In genomic region chr11:44361883-44362282, GRCh38 we compare ENCODE assay signal across 23 cellular contexts. TPM values are rescaled to one million over a fixed set of nuclear protein-coding genes. Genes with fewer than 3 reads are reported as not detected.
DNase-seq lines count a peak whose midpoint lies in the region; ATAC-seq, FAIRE-seq and TF ChIP-seq lines count a peak whose summit lies in the region.
"Had no signal": no experiment of that assay in that cellular context is flagged by ENCODE, and none has a peak within 500 bp of the region (broad histone marks: within the 10 kb centered on the region; RNA-seq: fewer than 3 reads in every experiment).

No MANE protein-coding gene starts in this region.

- H3K4me2 ChIP-seq in GM23338 (no peak overlapping the region), H1 (ENCODE audit: insufficient read depth in 1 of 2, low read depth in 2 of 2, low read length in 2 of 2) (no peak overlapping the region), neuronal stem cell (ENCODE audit: insufficient read depth, low read length, poor library complexity, severe bottlenecking) (no peak overlapping the region)

- TF ChIP-seq RAD21 in H1 (IDR thresholded peaks at IDR 0.05 in 1 of 2, conservative IDR thresholded peaks at IDR 0.05 in 1 of 2; ENCODE audit: low read depth in 2 of 2, low read length in 2 of 2): no peak

- no peaks in the 10 kb centered on the region for H3K36me3 ChIP-seq in A673 (ENCODE audit: insufficient read depth, low read length, poor library complexity, severe bottlenecking)
- H3K36me3 ChIP-seq in GM23338 (ENCODE audit: insufficient read depth): no peaks in the 10 kb centered on the region
- H3K36me3 ChIP-seq in H1 (ENCODE audit: control insufficient read depth in 2 of 4, insufficient read depth in 4 of 4, low read length in 3 of 4): no peaks in the 10 kb centered on the region
- H3K36me3 ChIP-seq in neuronal stem cell (replicated peaks in 1 of 2; ENCODE audit: control insufficient read depth in 2 of 2, insufficient read depth in 2 of 2, low read length in 2 of 2): no peaks in the 10 kb centered on the region
- H3K36me3 ChIP-seq: SJCRH30 had no signal

- no peak for TF ChIP-seq EP300 in H1 (IDR thresholded peaks at IDR 0.05; ENCODE audit: borderline replicate concordance in 1 of 2, low read depth in 2 of 2, low read length in 2 of 2)

- no peaks in the 10 kb centered on the region for H3K36me3 Mint-ChIP-seq in GM23338 (ENCODE audit: low read depth)
- H3K36me3 Mint-ChIP-seq: CD4-positive, CD25-positive, alpha-beta regulatory T cell had no signal

- H3K4ac ChIP-seq in H1 (replicated peaks; ENCODE audit: insufficient read length, low read depth, low read length) (no peak overlapping the region), neuronal stem cell (ENCODE audit: low read length) (no peak overlapping the region)

- no peak overlapping the region for H4K91ac ChIP-seq in H1 (replicated peaks; ENCODE audit: insufficient read length, low read length)
- no peak overlapping the region for H4K91ac ChIP-seq in neuronal stem cell (ENCODE audit: low read depth, low read length, poor library complexity)

- peak overlapping the region; percentile 74; the same call in 1 of the 2 replicates for H4K8ac ChIP-seq in H1 (ENCODE audit: extremely low read depth, insufficient read depth, low read length)
- no peak overlapping the region for H4K8ac ChIP-seq in neuronal stem cell (ENCODE audit: low read depth, low read length)

- H3K9ac ChIP-seq in H1 (replicated peaks in 1 of 4; ENCODE audit: extremely low read depth in 1 of 4, low read depth in 3 of 4, low read length in 3 of 4) (no peak overlapping the region), neuronal stem cell (ENCODE audit: low read depth, low read length, poor library complexity) (no peak overlapping the region)

- H2BK5ac ChIP-seq in H1 (ENCODE audit: low read depth, low read length): no peak overlapping the region
- H2BK5ac ChIP-seq in neuronal stem cell (ENCODE audit: low read length): no peak overlapping the region

- DNase-seq in A673 (ENCODE audit: low spot score): peak; percentile 35
- DNase-seq in GM23338 (ENCODE audit: low spot score): no peak
- no peak for DNase-seq in H1 (ENCODE audit: low read depth in 1 of 2, low spot score in 2 of 2)
- DNase-seq in neuronal stem cell (ENCODE audit: low spot score): no peak
- DNase-seq in GM12892 (ENCODE audit: insufficient read length): no peak
- no peak for DNase-seq in NCI-H345 treated with DMSO at 0.1 percent for 48 hours (lab: John Stamatoyannopoulos, UW; ENCODE audit: unreplicated experiment)
- DNase-seq in activated CD4-positive, alpha-beta T cell treated with anti-CD3 and anti-CD28 coated beads, Interleukin-2, amount 50 U/mL, for 4 hours: no peak
- no peak for DNase-seq in activated naive CD4-positive, alpha-beta T cell treated with Interleukin-2 at 50 U/mL for 16 hours
- DNase-seq: 8988T; AML-193; Calu3; CD4-positive, CD25-positive, alpha-beta regulatory T cell; GDM1; MV-4-11; NCI-H1436; NCI-H2227 treated with DMSO at 0.1 percent for 48 hours; NCI-H526; SJCRH30; SW 1271 had no signal

- no peaks in the 10 kb centered on the region for H3K9me3 ChIP-seq in A673 (ENCODE audit: low read depth, low read length, poor library complexity, severe bottlenecking)
- no peaks in the 10 kb centered on the region for H3K9me3 ChIP-seq in H1 (ENCODE audit: insufficient read depth in 2 of 2, low read depth in 1 of 2, low read length in 1 of 2)
- H3K9me3 ChIP-seq in neuronal stem cell (replicated peaks in 1 of 2; ENCODE audit: control insufficient read depth in 2 of 2, insufficient read depth in 1 of 2, low read depth in 1 of 2, low read length in 2 of 2): no peaks in the 10 kb centered on the region

- TF ChIP-seq CTCF in A673 (conservative IDR thresholded peaks at IDR 0.05; ENCODE audit: low read depth, low read length): no peak
- no peak for TF ChIP-seq CTCF in GM23338 (conservative IDR thresholded peaks at IDR 0.05; ENCODE audit: low read depth in 2 of 2)
- TF ChIP-seq CTCF in H1 (IDR thresholded peaks at IDR 0.05; ENCODE audit: control extremely low read depth in 1 of 3, insufficient read depth in 1 of 3, low read depth in 1 of 3, low read length in 3 of 3): no peak

- POLR2A ChIA-PET in A673 (lab: Charles Lee; ENCODE audit: low non-redundant PET) (interaction anchor here (0.6 to 0.7 kb wide), 3 partner anchors 16 to 1330 kb away, joined by 4 to 20 read pairs (median 14); no protein-coding TSS in a partner anchor), H1 (lab: Charles Lee; ENCODE audit: partially characterized antibody) (no interaction called here)

- peaks cover 17% of the 10 kb centered on the region for H3K4me1 Mint-ChIP-seq in GM23338
- H3K4me1 Mint-ChIP-seq: CD4-positive, CD25-positive, alpha-beta regulatory T cell had no signal

- FAIRE-seq in H1 (lab: Jason Lieb, UNC) (no peak), GM12892 (lab: Jason Lieb, UNC) (no peak)
- FAIRE-seq: H54 had no signal

- H2AK5ac ChIP-seq in H1 (ENCODE audit: low read depth, low read length) (no peak overlapping the region), neuronal stem cell (ENCODE audit: low read depth, low read length) (peak overlapping the region; percentile 40)

- H2AFZ ChIP-seq in GM23338 (no peak overlapping the region; the same call in 1 of the 2 replicates), H1 (ENCODE audit: low read length) (no peak overlapping the region), neuronal stem cell (ENCODE audit: low read length) (no peak overlapping the region)

- peak; percentile 40 for ATAC-seq in GM23338

- no peak overlapping the region for H2BK15ac ChIP-seq in H1 (ENCODE audit: low read length)
- H2BK15ac ChIP-seq in neuronal stem cell (ENCODE audit: low read length): no peak overlapping the region

- no peaks in the 10 kb centered on the region for H3F3A ChIP-seq in GM23338 (replicated peaks; ENCODE audit: low read depth)

- no peaks in the 10 kb centered on the region for H3K23me2 ChIP-seq in H1 (ENCODE audit: low read depth, low read length)

- intact Hi-C loops in A673 (cut with micrococcal nuclease; ENCODE audit: unreplicated experiment): no loop called here

- no peak overlapping the region for H3K23ac ChIP-seq in H1 (ENCODE audit: insufficient read length)
- H3K23ac ChIP-seq in neuronal stem cell (ENCODE audit: low read depth, low read length, poor library complexity): no peak overlapping the region

- H3K18ac ChIP-seq in H1 (ENCODE audit: extremely low read depth, low read length) (no peak overlapping the region; the same call in 1 of the 2 replicates), neuronal stem cell (ENCODE audit: low read length) (peak overlapping the region; percentile 53)

- no peaks in the 10 kb centered on the region for H3K9me3 Mint-ChIP-seq in GM23338

- no peak overlapping the region for H3K4me3 Mint-ChIP-seq in GM23338
- H3K4me3 Mint-ChIP-seq: CD4-positive, CD25-positive, alpha-beta regulatory T cell had no signal

- H3K79me2 ChIP-seq in GM23338 (replicated peaks; ENCODE audit: insufficient read depth): no peaks in the 10 kb centered on the region
- no peaks in the 10 kb centered on the region for H3K79me2 ChIP-seq in H1 (ENCODE audit: control insufficient read depth in 1 of 2, insufficient read depth in 2 of 2, low read length in 2 of 2)

- no peak overlapping the region for H3K4me3 ChIP-seq in A673 (ENCODE audit: low read depth, low read length, poor library complexity, severe bottlenecking)
- no peak overlapping the region for H3K4me3 ChIP-seq in GM23338
- no peak overlapping the region for H3K4me3 ChIP-seq in H1 (ENCODE audit: extremely low read depth in 1 of 4, insufficient read depth in 2 of 4, low read depth in 3 of 4, low read length in 4 of 4)
- H3K4me3 ChIP-seq in neuronal stem cell (ENCODE audit: low read length in 2 of 2): no peak overlapping the region
- H3K4me3 ChIP-seq: SJCRH30 had no signal

- no peaks in the 10 kb centered on the region for H3K4me1 ChIP-seq in A673 (ENCODE audit: insufficient read depth, low read length, poor library complexity, severe bottlenecking)
- H3K4me1 ChIP-seq in GM23338 (ENCODE audit: insufficient read depth): peaks cover 8% of the 10 kb centered on the region; the same call in 1 of the 2 replicates
- H3K4me1 ChIP-seq in H1 (replicated peaks in 1 of 4; ENCODE audit: control insufficient read depth in 3 of 4, insufficient read depth in 4 of 4, low read length in 3 of 4): peaks cover 0 to 4% (median 3%) of the 10 kb centered on the region in 4 experiments; a peak in 4 of 7 replicates
- H3K4me1 ChIP-seq in neuronal stem cell (ENCODE audit: control insufficient read depth in 2 of 2, insufficient read depth in 1 of 2, low read depth in 1 of 2, low read length in 2 of 2): peaks cover 0 to 7% of the 10 kb centered on the region in 2 donors
- H3K4me1 ChIP-seq: SJCRH30 had no signal

- BruUV-seq in A673 (replicated peaks; lab: Mats Ljungman, UMichigan): no TSS peak

- 80% methylated on average over 15 of the region's 15 CpGs; no CpG with 5 or more reads in 1 of the 2 experiments for WGBS in H1 (ENCODE audit: extremely low coverage in 1 of 2, insufficient coverage in 1 of 2, insufficient read length in 1 of 2, insufficient replicate concordance in 2 of 2, low coverage in 1 of 2, low lambda C conversion rate in 2 of 2, missing lambda C conversion rate in 1 of 2), 2 experiments
- no CpG with 5 or more reads among the region's 15 CpGs for WGBS in neuronal stem cell (ENCODE audit: extremely low coverage in 2 of 2, insufficient read length in 2 of 2, insufficient replicate concordance in 1 of 2), 2 donors

- no peak overlapping the region for H2BK120ac ChIP-seq in H1 (replicated peaks; ENCODE audit: low read depth, low read length)
- H2BK120ac ChIP-seq in neuronal stem cell (ENCODE audit: low read depth, low read length): no peak overlapping the region

- no peak overlapping the region for H3K56ac ChIP-seq in H1 (replicated peaks; ENCODE audit: insufficient read length, low read depth, low read length)

- H3K27ac ChIP-seq in A673 (ENCODE audit: low read depth, low read length, poor library complexity, severe bottlenecking) (no peak overlapping the region), GM23338 (ENCODE audit: low read depth) (no peak overlapping the region), H1 (ENCODE audit: low read depth, low read length) (no peak overlapping the region), neuronal stem cell (replicated peaks; ENCODE audit: low read length) (no peak overlapping the region)
- H3K27ac ChIP-seq: RWPE1, SJCRH30 had no signal

- no peaks in the 10 kb centered on the region for H3K9me2 ChIP-seq in GM23338 (ENCODE audit: insufficient read depth)

- H2BK12ac ChIP-seq in H1 (ENCODE audit: low read depth, low read length): no peak overlapping the region
- H2BK12ac ChIP-seq in neuronal stem cell (ENCODE audit: low read length): no peak overlapping the region

- no peak overlapping the region for H2BK20ac ChIP-seq in H1 (ENCODE audit: low read length)

- CTCF ChIA-PET in A673 (lab: Charles Lee): interaction anchor here (0.6 to 0.8 kb wide), 2 partner anchors 11 to 76 kb away, joined by 4 read pairs; no protein-coding TSS in a partner anchor
- CTCF ChIA-PET in H1 (lab: Charles Lee; ENCODE audit: partially characterized antibody): interaction anchor here (0.9 to 2.9 kb wide), 5 partner anchors 10 to 162 kb away, joined by 3 to 8 read pairs (median 3); no protein-coding TSS in a partner anchor

- H4K20me1 ChIP-seq in GM23338 (replicated peaks; ENCODE audit: insufficient read depth) (no peaks in the 10 kb centered on the region), H1 (replicated peaks in 1 of 2; ENCODE audit: control insufficient read depth in 1 of 2, insufficient read depth in 2 of 2, low read length in 2 of 2) (no peaks in the 10 kb centered on the region)

- peaks cover 12% of the 10 kb centered on the region for H3K27me3 Mint-ChIP-seq in GM23338 (ENCODE audit: insufficient read depth, low read depth, poor library complexity)

- H3K27me3 ChIP-seq in A673 (replicated peaks; ENCODE audit: insufficient read depth, low read depth, low read length, poor library complexity) (no peaks in the 10 kb centered on the region), GM23338 (ENCODE audit: insufficient read depth) (no peaks in the 10 kb centered on the region), H1 (replicated peaks in 1 of 4; ENCODE audit: control insufficient read depth in 3 of 4, extremely low read depth in 1 of 4, insufficient read depth in 3 of 4, low read length in 3 of 4) (no peaks in the 10 kb centered on the region; a peak in 1 of 7 replicates), neuronal stem cell (ENCODE audit: control insufficient read depth in 3 of 3, insufficient read depth in 3 of 3, low read depth in 1 of 3, low read length in 3 of 3) (peaks cover 0 to 42% (median 0%) of the 10 kb centered on the region in 3 experiments)
- H3K27me3 ChIP-seq: SJCRH30 had no signal

- H4K5ac ChIP-seq in H1 (ENCODE audit: insufficient read length, low read depth, low read length): no peak overlapping the region

- H3K27ac Mint-ChIP-seq in GM23338: no peak overlapping the region

- TF ChIP-seq POLR2A in H1 (IDR thresholded peaks at IDR 0.05; ENCODE audit: control extremely low read depth in 1 of 2, low read depth in 2 of 2, low read length in 2 of 2) (no peak), GM12892 (IDR thresholded peaks at IDR 0.05; ENCODE audit: low read depth, low read length) (no peak)

- no peaks in the 10 kb centered on the region for H3K79me1 ChIP-seq in H1 (ENCODE audit: low read depth, low read length)
- no peaks in the 10 kb centered on the region for H3K79me1 ChIP-seq in neuronal stem cell (ENCODE audit: low read depth, low read length)

- H3K14ac ChIP-seq in H1 (ENCODE audit: insufficient read length) (no peak overlapping the region), neuronal stem cell (ENCODE audit: low read length) (no peak overlapping the region)

RNA-seq across cellular contexts. Expression of gene ALX4, which starts 51.9 kb away (rescaled TPM):
- 135 TPM in 2 replicates for total RNA-seq in A673 (2021)
- not detected in 2 replicates for total RNA-seq in GM23338 (2014; rRNA removed; shearing (Covaris generic))
- not detected in 2 replicates for polyA plus RNA-seq in GM23338 (2016; fragmentation: Nextera tagmentation; extraction: Ambion mirVana)
- total RNA-seq in H1 (2021; fragmentation: NEBNext Ultra II Directional; extraction: Animal tissue kit (Norgen Biotek cat#: 25700)): not detected in 2 replicates
- not detected in 2 replicates for polyA plus RNA-seq in H1 (2011; rRNA removed)
- not detected for polyA plus RNA-seq in H1 (2011; cell fraction: cytosol; rRNA removed)
- not detected for polyA plus RNA-seq in H1 (2011; cell fraction: nucleus; rRNA removed)
- polyA plus RNA-seq in H1 (2012, experiment 1 of 2): 0.05 to 0.06 TPM in 2 of 4 replicates, not detected in the others
- not detected for polyA plus RNA-seq in H1 (2012, experiment 2 of 2)
- not detected for polyA plus RNA-seq in H1 (2013, experiment 1 of 2)
- not detected for polyA plus RNA-seq in H1 (2013, experiment 2 of 2)
- polyA minus RNA-seq in H1 (2011; rRNA and poly(A)+ RNA removed): not detected in 2 replicates
- polyA minus RNA-seq in H1 (2011; cell fraction: cytosol; rRNA and poly(A)+ RNA removed): not detected
- not detected for polyA minus RNA-seq in H1 (2011; cell fraction: nucleus; rRNA and poly(A)+ RNA removed)
- not detected for polyA plus RNA-seq in neuronal stem cell (2013, experiment 1 of 2)
- polyA plus RNA-seq in neuronal stem cell (2013, experiment 2 of 2): 0.01 TPM
- polyA plus RNA-seq in GM12892 (2012; ENCODE audit: missing spikeins): not detected
- total RNA-seq: Calu3; CD4-positive, CD25-positive, alpha-beta regulatory T cell; LHCN-M2; OCI-LY7 had no signal
- polyA plus RNA-seq: CD4-positive, CD25-positive, alpha-beta regulatory T cell had no signal

Comparison
In these comparisons a context has a peak if more than half of its experiments do, and no peak if none do; other contexts are left out.
1. RNA of gene ALX4, which starts 51.9 kb away (total RNA-seq): 135 TPM in A673; not detected in GM23338 and not detected in H1; every median in the first group is over 100 times any median in the second.